1 cellular context compared by ENCODE assay signal in the genomic region with DNA sequence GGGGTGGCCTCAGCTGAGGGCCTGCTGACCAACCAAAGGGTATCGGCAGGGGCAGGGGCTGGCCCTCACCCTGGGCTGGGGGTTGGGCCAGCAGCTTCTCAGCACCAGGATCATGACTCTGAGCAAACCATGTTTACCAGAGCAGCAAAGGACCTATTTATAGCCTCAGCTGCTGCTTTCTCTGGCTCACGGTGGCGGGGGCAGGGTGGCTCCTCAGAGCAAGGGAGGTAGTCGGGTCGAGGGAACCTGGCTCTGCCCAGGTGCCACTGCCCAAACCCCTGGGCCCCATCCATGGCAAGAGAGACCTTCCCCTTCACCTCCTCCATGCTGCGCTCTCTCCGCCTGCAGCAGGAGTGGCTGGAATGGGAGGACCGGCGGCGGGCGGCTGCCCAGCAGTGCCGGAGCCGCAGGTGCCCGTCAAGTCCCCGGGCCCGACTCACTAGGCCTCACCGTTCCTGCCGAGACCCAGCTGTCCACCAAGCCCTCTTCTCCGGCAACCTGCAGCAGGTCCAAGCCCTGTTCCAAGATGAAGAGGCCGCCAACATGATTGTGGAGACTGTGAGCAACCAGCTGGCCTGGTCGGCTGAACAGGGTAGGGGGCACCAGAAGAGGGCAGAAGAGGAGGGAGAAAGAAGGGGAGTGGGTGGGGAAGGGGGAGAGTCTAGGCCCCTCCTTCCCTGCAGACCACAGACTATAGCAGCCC.
TF ChIP-seq lines count a peak whose summit lies in the region.

A gene with protein sequence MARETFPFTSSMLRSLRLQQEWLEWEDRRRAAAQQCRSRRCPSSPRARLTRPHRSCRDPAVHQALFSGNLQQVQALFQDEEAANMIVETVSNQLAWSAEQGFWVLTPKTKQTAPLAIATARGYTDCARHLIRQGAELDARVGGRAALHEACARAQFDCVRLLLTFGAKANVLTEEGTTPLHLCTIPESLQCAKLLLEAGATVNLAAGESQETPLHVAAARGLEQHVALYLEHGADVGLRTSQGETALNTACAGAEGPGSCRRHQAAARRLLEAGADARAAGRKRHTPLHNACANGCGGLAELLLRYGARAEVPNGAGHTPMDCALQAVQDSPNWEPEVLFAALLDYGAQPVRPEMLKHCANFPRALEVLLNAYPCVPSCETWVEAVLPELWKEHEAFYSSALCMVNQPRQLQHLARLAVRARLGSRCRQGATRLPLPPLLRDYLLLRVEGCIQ (plus strand): TSS at position 206 of the 703 bp plus-strand sequence. CDS start 86 bp downstream, at position 292.

TF ChIP-seq in HepG2, 621 proteins besides CTCF, POLR2A, EP300 and RAD21 (continued from another document and continues in another):
- TF ChIP-seq YY1 (IDR thresholded peaks at IDR 0.05; ENCODE audit: insufficient read depth, insufficient replicate concordance, low read depth, low read length) (no peak), ZNF138 (CRISPR knock-in tag; IDR thresholded peaks at IDR 0.05; ENCODE audit: low read depth) (no peak; the same call in 1 of the 2 replicates), NR2F1 (CRISPR knock-in tag; IDR thresholded peaks at IDR 0.05) (no peak), EED (CRISPR knock-in tag; IDR thresholded peaks at IDR 0.05) (no peak), ZNF331 (CRISPR knock-in tag; IDR thresholded peaks at IDR 0.05) (no peak), KLF9 (CRISPR knock-in tag; IDR thresholded peaks at IDR 0.05; ENCODE audit: low read depth) (no peak), NPAS2 (CRISPR knock-in tag; IDR thresholded peaks at IDR 0.05; ENCODE audit: borderline replicate concordance) (no peak), ZNF530 (CRISPR knock-in tag; IDR thresholded peaks at IDR 0.05; ENCODE audit: low read depth) (no peak), NFIC (IDR thresholded peaks at IDR 0.05; ENCODE audit: low read length) (no peak), ZNF354B (CRISPR knock-in tag; IDR thresholded peaks at IDR 0.05) (no peak), SNAI1 (CRISPR knock-in tag; IDR thresholded peaks at IDR 0.05; ENCODE audit: borderline replicate concordance) (no peak), SCMH1 (CRISPR knock-in tag; IDR thresholded peaks at IDR 0.05; ENCODE audit: borderline replicate concordance) (no peak), ZNF777 (CRISPR knock-in tag; IDR thresholded peaks at IDR 0.05) (0 out of 2 replicates have a peak, but pooled peaks have one; percentile 49), RAD51 (IDR thresholded peaks at IDR 0.05; ENCODE audit: borderline replicate concordance) (no peak), RFX3 (CRISPR knock-in tag; IDR thresholded peaks at IDR 0.05) (no peak), ZNF564 (CRISPR knock-in tag; IDR thresholded peaks at IDR 0.05) (no peak), ZNF17 (CRISPR knock-in tag; IDR thresholded peaks at IDR 0.05) (no peak), PHF8 (CRISPR knock-in tag; IDR thresholded peaks at IDR 0.05) (0 out of 2 replicates have a peak, but pooled peaks have one; percentile 47), ZNF10 (CRISPR knock-in tag; IDR thresholded peaks at IDR 0.05; ENCODE audit: borderline replicate concordance, low read depth) (no peak), SMYD3 (CRISPR knock-in tag; IDR thresholded peaks at IDR 0.05) (no peak), ZNF282 (IDR thresholded peaks at IDR 0.05; ENCODE audit: partially characterized antibody) (no peak), ZEB1 (IDR thresholded peaks at IDR 0.05; ENCODE audit: insufficient replicate concordance, low read depth) (no peak), TBX3 (IDR thresholded peaks at IDR 0.05; ENCODE audit: borderline replicate concordance) (no peak), TBP (CRISPR knock-in tag; IDR thresholded peaks at IDR 0.05) (no peak), ZNF776 (CRISPR knock-in tag; IDR thresholded peaks at IDR 0.05) (no peak), ZNF335 (CRISPR knock-in tag; IDR thresholded peaks at IDR 0.05) (0 out of 2 replicates have a peak, but pooled peaks have one; percentile 39), ZNF44 (CRISPR knock-in tag; IDR thresholded peaks at IDR 0.05) (no peak; the same call in 1 of the 2 replicates), HOXA7 (CRISPR knock-in tag; IDR thresholded peaks at IDR 0.05) (no peak), ARID2 (CRISPR knock-in tag; IDR thresholded peaks at IDR 0.05; ENCODE audit: borderline replicate concordance) (no peak; the same call in 1 of the 2 replicates), FOXA1 (IDR thresholded peaks at IDR 0.05) (no peak), FOXA1 (CRISPR knock-in tag; IDR thresholded peaks at IDR 0.05) (peak; percentile 53; the same call in 1 of the 2 replicates), HIVEP1 (CRISPR knock-in tag; IDR thresholded peaks at IDR 0.05) (no peak), ONECUT2 (CRISPR knock-in tag; IDR thresholded peaks at IDR 0.05) (no peak), MTA1 (CRISPR knock-in tag; IDR thresholded peaks at IDR 0.05; ENCODE audit: borderline replicate concordance) (no peak), ZNF761 (CRISPR knock-in tag; conservative IDR thresholded peaks at IDR 0.05) (no peak), PHF20 (CRISPR knock-in tag; IDR thresholded peaks at IDR 0.05) (no peak), KAT8 (CRISPR knock-in tag; IDR thresholded peaks at IDR 0.05) (no peak), ZKSCAN5 (CRISPR knock-in tag; IDR thresholded peaks at IDR 0.05) (0 out of 2 replicates have a peak, but pooled peaks have one; percentile 22), PAX8 (CRISPR knock-in tag; IDR thresholded peaks at IDR 0.05; ENCODE audit: borderline replicate concordance) (0 out of 2 replicates have a peak, but pooled peaks have one; percentile 70), TGIF2 (CRISPR knock-in tag; IDR thresholded peaks at IDR 0.05) (no peak), ZBTB38 (CRISPR knock-in tag; IDR thresholded peaks at IDR 0.05) (no peak), CEBPG (CRISPR knock-in tag; IDR thresholded peaks at IDR 0.05) (no peak), REL (CRISPR knock-in tag; conservative IDR thresholded peaks at IDR 0.05) (no peak), ZNF558 (CRISPR knock-in tag; IDR thresholded peaks at IDR 0.05; ENCODE audit: borderline replicate concordance) (no peak)
- TF ChIP-seq, protein P1, sequence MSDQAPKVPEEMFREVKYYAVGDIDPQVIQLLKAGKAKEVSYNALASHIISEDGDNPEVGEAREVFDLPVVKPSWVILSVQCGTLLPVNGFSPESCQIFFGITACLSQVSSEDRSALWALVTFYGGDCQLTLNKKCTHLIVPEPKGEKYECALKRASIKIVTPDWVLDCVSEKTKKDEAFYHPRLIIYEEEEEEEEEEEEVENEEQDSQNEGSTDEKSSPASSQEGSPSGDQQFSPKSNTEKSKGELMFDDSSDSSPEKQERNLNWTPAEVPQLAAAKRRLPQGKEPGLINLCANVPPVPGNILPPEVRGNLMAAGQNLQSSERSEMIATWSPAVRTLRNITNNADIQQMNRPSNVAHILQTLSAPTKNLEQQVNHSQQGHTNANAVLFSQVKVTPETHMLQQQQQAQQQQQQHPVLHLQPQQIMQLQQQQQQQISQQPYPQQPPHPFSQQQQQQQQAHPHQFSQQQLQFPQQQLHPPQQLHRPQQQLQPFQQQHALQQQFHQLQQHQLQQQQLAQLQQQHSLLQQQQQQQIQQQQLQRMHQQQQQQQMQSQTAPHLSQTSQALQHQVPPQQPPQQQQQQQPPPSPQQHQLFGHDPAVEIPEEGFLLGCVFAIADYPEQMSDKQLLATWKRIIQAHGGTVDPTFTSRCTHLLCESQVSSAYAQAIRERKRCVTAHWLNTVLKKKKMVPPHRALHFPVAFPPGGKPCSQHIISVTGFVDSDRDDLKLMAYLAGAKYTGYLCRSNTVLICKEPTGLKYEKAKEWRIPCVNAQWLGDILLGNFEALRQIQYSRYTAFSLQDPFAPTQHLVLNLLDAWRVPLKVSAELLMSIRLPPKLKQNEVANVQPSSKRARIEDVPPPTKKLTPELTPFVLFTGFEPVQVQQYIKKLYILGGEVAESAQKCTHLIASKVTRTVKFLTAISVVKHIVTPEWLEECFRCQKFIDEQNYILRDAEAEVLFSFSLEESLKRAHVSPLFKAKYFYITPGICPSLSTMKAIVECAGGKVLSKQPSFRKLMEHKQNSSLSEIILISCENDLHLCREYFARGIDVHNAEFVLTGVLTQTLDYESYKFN (CRISPR knock-in tag; conservative IDR thresholded peaks at IDR 0.05), result peak; percentile 53
- TF ChIP-seq, protein P2, sequence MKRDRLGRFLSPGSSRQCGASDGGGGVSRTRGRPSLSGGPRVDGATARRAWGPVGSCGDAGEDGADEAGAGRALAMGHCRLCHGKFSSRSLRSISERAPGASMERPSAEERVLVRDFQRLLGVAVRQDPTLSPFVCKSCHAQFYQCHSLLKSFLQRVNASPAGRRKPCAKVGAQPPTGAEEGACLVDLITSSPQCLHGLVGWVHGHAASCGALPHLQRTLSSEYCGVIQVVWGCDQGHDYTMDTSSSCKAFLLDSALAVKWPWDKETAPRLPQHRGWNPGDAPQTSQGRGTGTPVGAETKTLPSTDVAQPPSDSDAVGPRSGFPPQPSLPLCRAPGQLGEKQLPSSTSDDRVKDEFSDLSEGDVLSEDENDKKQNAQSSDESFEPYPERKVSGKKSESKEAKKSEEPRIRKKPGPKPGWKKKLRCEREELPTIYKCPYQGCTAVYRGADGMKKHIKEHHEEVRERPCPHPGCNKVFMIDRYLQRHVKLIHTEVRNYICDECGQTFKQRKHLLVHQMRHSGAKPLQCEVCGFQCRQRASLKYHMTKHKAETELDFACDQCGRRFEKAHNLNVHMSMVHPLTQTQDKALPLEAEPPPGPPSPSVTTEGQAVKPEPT (CRISPR knock-in tag; IDR thresholded peaks at IDR 0.05; ENCODE audit: low read depth), result 0 out of 2 replicates have a peak, but pooled peaks have one; percentile 50
- TF ChIP-seq, protein P3, sequence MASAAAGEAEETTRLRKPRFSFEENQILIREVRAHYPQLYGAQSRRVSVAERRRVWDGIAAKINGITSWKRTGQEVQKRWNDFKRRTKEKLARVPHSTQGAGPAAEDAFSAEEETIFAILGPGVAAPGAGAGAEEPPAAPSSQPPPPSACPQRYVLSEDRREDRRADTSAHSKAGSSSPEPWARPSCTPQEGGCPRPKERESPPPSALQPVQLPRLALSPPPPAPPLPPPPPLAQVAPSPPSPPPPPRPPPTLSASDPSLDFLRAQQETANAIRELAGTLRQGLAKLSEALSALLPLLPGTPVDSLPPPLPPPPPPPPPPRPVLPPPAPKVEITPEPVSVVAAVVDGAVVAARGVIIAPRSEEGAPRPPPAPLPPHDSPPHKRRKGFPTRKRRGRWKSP (CRISPR knock-in tag; IDR thresholded peaks at IDR 0.05), result no peak
- TF ChIP-seq, protein P4, sequence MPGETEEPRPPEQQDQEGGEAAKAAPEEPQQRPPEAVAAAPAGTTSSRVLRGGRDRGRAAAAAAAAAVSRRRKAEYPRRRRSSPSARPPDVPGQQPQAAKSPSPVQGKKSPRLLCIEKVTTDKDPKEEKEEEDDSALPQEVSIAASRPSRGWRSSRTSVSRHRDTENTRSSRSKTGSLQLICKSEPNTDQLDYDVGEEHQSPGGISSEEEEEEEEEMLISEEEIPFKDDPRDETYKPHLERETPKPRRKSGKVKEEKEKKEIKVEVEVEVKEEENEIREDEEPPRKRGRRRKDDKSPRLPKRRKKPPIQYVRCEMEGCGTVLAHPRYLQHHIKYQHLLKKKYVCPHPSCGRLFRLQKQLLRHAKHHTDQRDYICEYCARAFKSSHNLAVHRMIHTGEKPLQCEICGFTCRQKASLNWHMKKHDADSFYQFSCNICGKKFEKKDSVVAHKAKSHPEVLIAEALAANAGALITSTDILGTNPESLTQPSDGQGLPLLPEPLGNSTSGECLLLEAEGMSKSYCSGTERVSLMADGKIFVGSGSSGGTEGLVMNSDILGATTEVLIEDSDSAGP (CRISPR knock-in tag; IDR thresholded peaks at IDR 0.05; ENCODE audit: borderline replicate concordance), result peak; percentile 46; the same call in 1 of the 2 replicates
- TF ChIP-seq, protein P5, sequence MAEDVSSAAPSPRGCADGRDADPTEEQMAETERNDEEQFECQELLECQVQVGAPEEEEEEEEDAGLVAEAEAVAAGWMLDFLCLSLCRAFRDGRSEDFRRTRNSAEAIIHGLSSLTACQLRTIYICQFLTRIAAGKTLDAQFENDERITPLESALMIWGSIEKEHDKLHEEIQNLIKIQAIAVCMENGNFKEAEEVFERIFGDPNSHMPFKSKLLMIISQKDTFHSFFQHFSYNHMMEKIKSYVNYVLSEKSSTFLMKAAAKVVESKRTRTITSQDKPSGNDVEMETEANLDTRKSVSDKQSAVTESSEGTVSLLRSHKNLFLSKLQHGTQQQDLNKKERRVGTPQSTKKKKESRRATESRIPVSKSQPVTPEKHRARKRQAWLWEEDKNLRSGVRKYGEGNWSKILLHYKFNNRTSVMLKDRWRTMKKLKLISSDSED (CRISPR knock-in tag; IDR thresholded peaks at IDR 0.05), result no peak
- TF ChIP-seq, protein P6, sequence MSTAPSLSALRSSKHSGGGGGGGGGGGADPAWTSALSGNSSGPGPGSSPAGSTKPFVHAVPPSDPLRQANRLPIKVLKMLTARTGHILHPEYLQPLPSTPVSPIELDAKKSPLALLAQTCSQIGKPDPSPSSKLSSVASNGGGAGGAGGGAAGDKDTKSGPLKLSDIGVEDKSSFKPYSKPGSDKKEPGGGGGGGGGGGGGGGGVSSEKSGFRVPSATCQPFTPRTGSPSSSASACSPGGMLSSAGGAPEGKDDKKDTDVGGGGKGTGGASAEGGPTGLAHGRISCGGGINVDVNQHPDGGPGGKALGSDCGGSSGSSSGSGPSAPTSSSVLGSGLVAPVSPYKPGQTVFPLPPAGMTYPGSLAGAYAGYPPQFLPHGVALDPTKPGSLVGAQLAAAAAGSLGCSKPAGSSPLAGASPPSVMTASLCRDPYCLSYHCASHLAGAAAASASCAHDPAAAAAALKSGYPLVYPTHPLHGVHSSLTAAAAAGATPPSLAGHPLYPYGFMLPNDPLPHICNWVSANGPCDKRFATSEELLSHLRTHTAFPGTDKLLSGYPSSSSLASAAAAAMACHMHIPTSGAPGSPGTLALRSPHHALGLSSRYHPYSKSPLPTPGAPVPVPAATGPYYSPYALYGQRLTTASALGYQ (CRISPR knock-in tag; IDR thresholded peaks at IDR 0.05), result no peak
- TF ChIP-seq, protein P7, sequence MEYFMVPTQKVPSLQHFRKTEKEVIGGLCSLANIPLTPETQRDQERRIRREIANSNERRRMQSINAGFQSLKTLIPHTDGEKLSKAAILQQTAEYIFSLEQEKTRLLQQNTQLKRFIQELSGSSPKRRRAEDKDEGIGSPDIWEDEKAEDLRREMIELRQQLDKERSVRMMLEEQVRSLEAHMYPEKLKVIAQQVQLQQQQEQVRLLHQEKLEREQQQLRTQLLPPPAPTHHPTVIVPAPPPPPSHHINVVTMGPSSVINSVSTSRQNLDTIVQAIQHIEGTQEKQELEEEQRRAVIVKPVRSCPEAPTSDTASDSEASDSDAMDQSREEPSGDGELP (IDR thresholded peaks at IDR 0.05; ENCODE audit: borderline replicate concordance, low read depth), result peak; percentile 55; the same call in 1 of the 2 replicates
- TF ChIP-seq, protein P8, sequence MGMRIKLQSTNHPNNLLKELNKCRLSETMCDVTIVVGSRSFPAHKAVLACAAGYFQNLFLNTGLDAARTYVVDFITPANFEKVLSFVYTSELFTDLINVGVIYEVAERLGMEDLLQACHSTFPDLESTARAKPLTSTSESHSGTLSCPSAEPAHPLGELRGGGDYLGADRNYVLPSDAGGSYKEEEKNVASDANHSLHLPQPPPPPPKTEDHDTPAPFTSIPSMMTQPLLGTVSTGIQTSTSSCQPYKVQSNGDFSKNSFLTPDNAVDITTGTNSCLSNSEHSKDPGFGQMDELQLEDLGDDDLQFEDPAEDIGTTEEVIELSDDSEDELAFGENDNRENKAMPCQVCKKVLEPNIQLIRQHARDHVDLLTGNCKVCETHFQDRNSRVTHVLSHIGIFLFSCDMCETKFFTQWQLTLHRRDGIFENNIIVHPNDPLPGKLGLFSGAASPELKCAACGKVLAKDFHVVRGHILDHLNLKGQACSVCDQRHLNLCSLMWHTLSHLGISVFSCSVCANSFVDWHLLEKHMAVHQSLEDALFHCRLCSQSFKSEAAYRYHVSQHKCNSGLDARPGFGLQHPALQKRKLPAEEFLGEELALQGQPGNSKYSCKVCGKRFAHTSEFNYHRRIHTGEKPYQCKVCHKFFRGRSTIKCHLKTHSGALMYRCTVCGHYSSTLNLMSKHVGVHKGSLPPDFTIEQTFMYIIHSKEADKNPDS (CRISPR knock-in tag; IDR thresholded peaks at IDR 0.05), result no peak
